Comparison of ENCODE assay signal across 11 cellular contexts in the genomic region with DNA sequence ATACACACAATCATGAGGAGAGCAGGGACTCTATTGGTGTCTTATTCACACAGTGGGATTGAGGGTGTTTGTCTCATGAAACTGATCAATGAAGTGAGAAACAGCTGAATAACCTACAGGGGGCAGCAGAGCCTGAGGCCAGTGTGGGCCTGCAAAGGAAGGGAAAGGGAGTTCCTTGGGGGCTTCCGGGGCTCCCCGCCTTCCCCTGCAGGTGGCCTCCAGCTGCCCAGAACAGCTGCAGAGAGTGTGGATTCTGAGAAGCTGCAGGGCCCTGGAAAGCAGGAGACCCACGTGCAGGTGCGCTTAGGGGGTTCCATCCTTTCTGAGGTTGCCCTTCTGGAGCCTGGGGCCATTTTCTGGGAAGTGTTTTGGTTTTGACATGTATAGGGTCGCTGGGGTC. TPM values are rescaled to one million over a fixed set of nuclear protein-coding genes. Genes with fewer than 3 reads are reported as not detected.
DNase-seq lines count a peak whose midpoint lies in the region; ATAC-seq and TF ChIP-seq lines count a peak whose summit lies in the region.
"Had no signal": no experiment of that assay in that cellular context is flagged by ENCODE, and none has a peak within 500 bp of the region (broad histone marks: within the 10 kb centered on the region; RNA-seq: fewer than 3 reads in every experiment).

No MANE protein-coding gene starts in this region.

- H3K4me1 ChIP-seq in HCT116 (ENCODE audit: control insufficient read depth in 1 of 2, insufficient read depth in 2 of 2, low read length in 2 of 2) (peaks cover 0 to 10% of the 10 kb centered on the region in 2 experiments; a peak in 2 of 4 replicates), mesendoderm (ENCODE audit: control insufficient read depth, low read depth, low read length) (no peaks in the 10 kb centered on the region)

- peaks cover 10 to 13% of the 10 kb centered on the region in 2 donors for H3K9me3 Mint-ChIP-seq in activated T-cell treated with anti-CD3 and anti-CD28 coated beads, Interleukin-2, amount 50 U/mL, for 72 hours
- H3K9me3 Mint-ChIP-seq in stimulated activated memory B cell treated with anti-CD40 and anti-IgM and Interleukin-4, amounts not matched to agents 10 μg/mL and 1 μg/mL and 100 μg/mL, for 72 hours = peaks cover 3% of the 10 kb centered on the region

- H2BK15ac ChIP-seq in mesendoderm (replicated peaks; ENCODE audit: low read depth) = no peak overlapping the region

- peaks cover 11% of the 10 kb centered on the region for H3K4me1 Mint-ChIP-seq in activated T-cell treated with anti-CD3 and anti-CD28 coated beads, Interleukin-2, amount 50 U/mL, for 72 hours (ENCODE audit: low read depth)
- peaks cover 21% of the 10 kb centered on the region for H3K4me1 Mint-ChIP-seq in stimulated activated memory B cell treated with anti-CD40 and anti-IgM and Interleukin-4, amounts not matched to agents 10 μg/mL and 1 μg/mL and 100 μg/mL, for 72 hours

- ATAC-seq in activated T-cell treated with anti-CD3 and anti-CD28 coated beads, Interleukin-2, amount 50 U/mL, for 72 hours (replicated peaks in 1 of 2) = no peak
- ATAC-seq in HCT116 = no peak
- ATAC-seq in stimulated activated memory B cell treated with anti-CD40 and anti-IgM and Interleukin-4, amounts not matched to agents 10 μg/mL and 1 μg/mL and 100 μg/mL, for 72 hours = no peak
- no peak for ATAC-seq in HG02885 (IDR thresholded peaks at IDR 0.05; ENCODE audit: poor library complexity, unreplicated experiment)

- H3K27ac Mint-ChIP-seq in activated T-cell treated with anti-CD3 and anti-CD28 coated beads, Interleukin-2, amount 50 U/mL, for 72 hours = no peak overlapping the region
- H3K27ac Mint-ChIP-seq in stimulated activated memory B cell treated with anti-CD40 and anti-IgM and Interleukin-4, amounts not matched to agents 10 μg/mL and 1 μg/mL and 100 μg/mL, for 72 hours = no peak overlapping the region
- H3K27ac Mint-ChIP-seq: activated B cell treated with CpG ODN at 0.5 μM for 24 hours had no signal

- CTCF ChIA-PET in HCT116 (lab: Charles Lee) = no interaction called here

- WGBS in mesendoderm (ENCODE audit: extremely low coverage, insufficient coverage, low lambda C conversion rate) = no CpG with 5 or more reads among the region's 5 CpGs

- H3K9me3 ChIP-seq in HCT116 (ENCODE audit: control insufficient read depth in 1 of 2, insufficient read depth in 1 of 2, low read depth in 1 of 2, low read length in 2 of 2) = peaks cover 12 to 18% of the 10 kb centered on the region in 2 experiments; a peak in 2 of 4 replicates
- H3K9me3 ChIP-seq in WERI-Rb-1 (ENCODE audit: severe bottlenecking) = peaks cover 14% of the 10 kb centered on the region

- RAD21 ChIA-PET in HCT116 (lab: Charles Lee; ENCODE audit: low non-redundant PET in 1 of 2, low total read pairs in 2 of 2, uncharacterized antibody in 2 of 2, unreplicated experiment in 2 of 2) = no interaction called here

- H3K27ac ChIP-seq in HCT116 (ENCODE audit: low read depth, low read length) = no peak overlapping the region
- no peak overlapping the region for H3K27ac ChIP-seq in WERI-Rb-1
- no peak overlapping the region for H3K27ac ChIP-seq in mesendoderm (ENCODE audit: low read depth, low read length)

- H2BK5ac ChIP-seq in mesendoderm (ENCODE audit: low read length) = no peak overlapping the region

- H3K27me3 Mint-ChIP-seq in activated T-cell treated with anti-CD3 and anti-CD28 coated beads, Interleukin-2, amount 50 U/mL, for 72 hours (ENCODE audit: low read depth) = no peaks in the 10 kb centered on the region
- H3K27me3 Mint-ChIP-seq in stimulated activated memory B cell treated with anti-CD40 and anti-IgM and Interleukin-4, amounts not matched to agents 10 μg/mL and 1 μg/mL and 100 μg/mL, for 72 hours = no peaks in the 10 kb centered on the region
- H3K27me3 Mint-ChIP-seq: activated B cell treated with CpG ODN at 0.5 μM for 24 hours had no signal

- H3K18ac ChIP-seq in mesendoderm (ENCODE audit: low read length) = no peak overlapping the region

- H3K4ac ChIP-seq in mesendoderm (ENCODE audit: low read depth, low read length) = no peak overlapping the region

- H2AK5ac ChIP-seq in mesendoderm (ENCODE audit: low read length) = no peak overlapping the region

- H3K36me3 ChIP-seq in HCT116 (ENCODE audit: control insufficient read depth in 1 of 2, insufficient read depth in 2 of 2, low read length in 2 of 2) (no peaks in the 10 kb centered on the region), WERI-Rb-1 (no peaks in the 10 kb centered on the region; the same call in none of the 2 replicates), mesendoderm (ENCODE audit: control insufficient read depth, insufficient read depth, low read length) (no peaks in the 10 kb centered on the region)

- H3K79me2 ChIP-seq in HCT116 (ENCODE audit: insufficient read depth, low read length) (no peaks in the 10 kb centered on the region), mesendoderm (ENCODE audit: control insufficient read depth, insufficient read depth, low read length) (peaks cover 5% of the 10 kb centered on the region)

- H3K4me3 ChIP-seq in HCT116 (replicated peaks in 1 of 2; ENCODE audit: low read depth in 1 of 2, low read length in 2 of 2) = no peak overlapping the region
- no peak overlapping the region for H3K4me3 ChIP-seq in WERI-Rb-1 (ENCODE audit: low read depth, low read length)
- no peak overlapping the region for H3K4me3 ChIP-seq in mesendoderm (ENCODE audit: low read length)

- intact Hi-C loops in HCT116 (cut with micrococcal nuclease) = loop anchor here (5.0 kb wide), 2 partner anchors 173 to 428 kb away; a partner anchor contains a TSS

- no peak overlapping the region for H2AFZ ChIP-seq in HCT116 (ENCODE audit: low read depth, low read length, poor library complexity, severe bottlenecking)

- H3K9ac ChIP-seq in HCT116 (ENCODE audit: low read length) (no peak overlapping the region), mesendoderm (ENCODE audit: low read length) (no peak overlapping the region)

- H3K4me3 Mint-ChIP-seq in activated T-cell treated with anti-CD3 and anti-CD28 coated beads, Interleukin-2, amount 50 U/mL, for 72 hours = no peak overlapping the region
- no peak overlapping the region for H3K4me3 Mint-ChIP-seq in stimulated activated memory B cell treated with anti-CD40 and anti-IgM and Interleukin-4, amounts not matched to agents 10 μg/mL and 1 μg/mL and 100 μg/mL, for 72 hours
- H3K4me3 Mint-ChIP-seq: activated B cell treated with CpG ODN at 0.5 μM for 24 hours had no signal

- no peak overlapping the region for H4K8ac ChIP-seq in mesendoderm (ENCODE audit: low read depth, low read length)

- H3K79me1 ChIP-seq in mesendoderm (ENCODE audit: low read length) = peaks cover 4% of the 10 kb centered on the region

- POLR2A ChIA-PET in HCT116 (lab: Charles Lee) = no interaction called here

- no peaks in the 10 kb centered on the region for H4K20me1 ChIP-seq in HCT116 (ENCODE audit: insufficient read depth)

- no peak for TF ChIP-seq RAD21 in HCT116 (IDR thresholded peaks at IDR 0.05; ENCODE audit: low read depth)

- peak; percentile 18 to 32 for DNase-seq in activated T-cell treated with anti-CD3 and anti-CD28 coated beads, Interleukin-2, amount 50 U/mL, for 72 hours
- no peak for DNase-seq in activated T-cell treated with anti-CD3 and anti-CD28 coated beads, Interleukin-2, amount 50 U/mL, for 48 hours
- DNase-seq in HCT116 (ENCODE audit: low read depth, low spot score) (no peak), WERI-Rb-1 (peak; percentile 52), mesendoderm (peak; percentile 77)
- DNase-seq in activated CD8-positive, alpha-beta memory T cell treated with anti-CD3 and anti-CD28 coated beads, Interleukin-2, amount 50 U/mL, for 4 hours = no peak
- DNase-seq: activated B cell treated with CpG ODN at 0.5 μM for 24 hours; NCI-H1930; stimulated activated CD4-positive, alpha-beta T cell treated with anti-CD3 and anti-CD28 coated beads, Interleukin-2, amount 100 ng/mL, for 48 hours had no signal

- 0 out of 6 replicates have a peak, but pooled peaks of 2 of the 3 experiments have one; percentile 4 to 9 for TF ChIP-seq CTCF in HCT116 (IDR thresholded peaks at IDR 0.05 in 2 of 3, conservative IDR thresholded peaks at IDR 0.05 in 1 of 3; ENCODE audit: borderline replicate concordance in 1 of 3, insufficient read depth in 1 of 3, low read depth in 2 of 3, low read length in 2 of 3)
- TF ChIP-seq CTCF in WERI-Rb-1 (IDR thresholded peaks at IDR 0.05; ENCODE audit: low read depth, low read length) = peak; percentile 74

- BruUV-seq in HCT116 (replicated peaks; lab: Mats Ljungman, UMichigan) = no TSS peak

- H3K27me3 ChIP-seq in HCT116 (ENCODE audit: insufficient read depth, low read length) (no peaks in the 10 kb centered on the region), WERI-Rb-1 (ENCODE audit: insufficient read depth, low read depth, severe bottlenecking) (no peaks in the 10 kb centered on the region), mesendoderm (ENCODE audit: insufficient read depth, low read length, poor library complexity) (no peaks in the 10 kb centered on the region)

- no peak overlapping the region for H3K56ac ChIP-seq in mesendoderm (ENCODE audit: low read length)

- H2BK120ac ChIP-seq in mesendoderm (ENCODE audit: low read depth, low read length) = no peak overlapping the region

- H3K9me2 ChIP-seq in HCT116 (ENCODE audit: insufficient read depth) = no peaks in the 10 kb centered on the region

- H4K5ac ChIP-seq in mesendoderm (ENCODE audit: low read length) = no peak overlapping the region

- H3K4me2 ChIP-seq in HCT116 (ENCODE audit: low read length) (no peak overlapping the region), mesendoderm (ENCODE audit: low read length) (no peak overlapping the region)

- H3K36me3 Mint-ChIP-seq in activated T-cell treated with anti-CD3 and anti-CD28 coated beads, Interleukin-2, amount 50 U/mL, for 72 hours (ENCODE audit: insufficient read depth in 2 of 2) = peaks cover 15 to 17% of the 10 kb centered on the region in 2 donors
- peaks cover 6% of the 10 kb centered on the region for H3K36me3 Mint-ChIP-seq in stimulated activated memory B cell treated with anti-CD40 and anti-IgM and Interleukin-4, amounts not matched to agents 10 μg/mL and 1 μg/mL and 100 μg/mL, for 72 hours

- H3K23ac ChIP-seq in mesendoderm (ENCODE audit: low read length) = no peak overlapping the region

- TF ChIP-seq POLR2A in HCT116 (IDR thresholded peaks at IDR 0.05; ENCODE audit: borderline replicate concordance, extremely low read depth, insufficient read depth, insufficient read length) = no peak

RNA-seq across cellular contexts. Expression of a gene that starts 20.1 kb away (rescaled TPM):
- total RNA-seq in activated T-cell treated with anti-CD3 and anti-CD28 coated beads, Interleukin-2, amount 50 U/mL, for 72 hours = 1 to 10 TPM; 1.3 to 2.4 TPM
- total RNA-seq in HCT116 (2021; ENCODE audit: unreplicated experiment) = not detected
- polyA plus RNA-seq in HCT116 (2012) = 0.08 TPM in 1 of 2 replicates, not detected in the other
- polyA plus RNA-seq in mesendoderm (2013, experiment 1 of 2) = 0.52 TPM
- polyA plus RNA-seq in mesendoderm (2013, experiment 2 of 2) = 0.59 TPM

RNA-seq across cellular contexts. Expression of a gene that starts 50.5 kb away (rescaled TPM):
- total RNA-seq in activated T-cell treated with anti-CD3 and anti-CD28 coated beads, Interleukin-2, amount 50 U/mL, for 72 hours = 1 to 10 TPM; 1.6 to 2.3 TPM
- not detected for total RNA-seq in HCT116 (2021; ENCODE audit: unreplicated experiment)
- polyA plus RNA-seq in HCT116 (2012) = not detected in 2 replicates
- 1.1 TPM for polyA plus RNA-seq in mesendoderm (2013, experiment 1 of 2)
- polyA plus RNA-seq in mesendoderm (2013, experiment 2 of 2) = 0.59 TPM

Comparison
In these comparisons a context has a peak if more than half of its experiments do, and no peak if none do; other contexts are left out.
1. DNase-seq: peak in activated T-cell treated with anti-CD3 and anti-CD28 coated beads, Interleukin-2, amount 50 U/mL, for 72 hours (2 of 2), WERI-Rb-1 (single experiment) and mesendoderm (single experiment); none in activated T-cell treated with anti-CD3 and anti-CD28 coated beads, Interleukin-2, amount 50 U/mL, for 48 hours (0 of 2), HCT116 (single experiment) and activated CD8-positive, alpha-beta memory T cell treated with anti-CD3 and anti-CD28 coated beads, Interleukin-2, amount 50 U/mL, for 4 hours (single experiment).